39 cellular contexts compared by ENCODE assay signal in the genomic region with DNA sequence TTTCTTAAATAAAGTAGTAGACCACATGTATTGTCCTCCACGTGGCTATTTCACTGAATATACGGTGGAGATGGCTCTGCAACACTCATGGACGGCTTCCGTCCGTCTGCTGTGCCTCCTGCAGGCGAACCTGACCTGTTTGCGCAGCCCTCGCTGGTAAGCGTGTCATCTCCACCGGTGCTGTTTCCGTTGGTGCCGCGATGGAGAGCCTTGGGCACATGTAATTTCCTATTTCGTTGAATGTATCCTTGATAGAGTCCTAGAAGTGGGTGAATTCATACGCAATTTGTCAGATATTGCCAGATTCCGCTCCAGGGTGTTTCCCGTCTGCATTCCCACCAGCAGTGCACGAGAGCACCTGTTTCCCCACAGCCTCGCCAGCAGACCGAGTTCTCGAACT. TPM values are rescaled to one million over a fixed set of nuclear protein-coding genes. Genes with fewer than 3 reads are reported as not detected.
"Had no signal": no experiment of that assay in that cellular context is flagged by ENCODE, and none has a peak within 500 bp of the region (broad histone marks: within the 10 kb centered on the region; RNA-seq: fewer than 3 reads in every experiment).

No MANE protein-coding gene starts in this region.

- H3K36me3 ChIP-seq: adrenal gland, brain microvascular endothelial cell, breast epithelium had no signal

- DNase-seq: activated B cell treated with CpG ODN at 0.5 μM for 24 hours; activated CD4-positive, alpha-beta memory T cell treated with anti-CD3 and anti-CD28 coated beads for 36 hours; activated CD4-positive, alpha-beta T cell treated with anti-CD3 and anti-CD28 coated beads for 4 hours; activated CD4-positive, alpha-beta T cell treated with anti-CD3 and anti-CD28 coated beads, Interleukin-2, amount 10 ng/mL, durations not matched to agents 24 days and 14 days; activated CD4-positive, alpha-beta T cell treated with anti-CD3 and anti-CD28 coated beads, Interleukin-2, amount 50 U/mL, for 1 hour; activated CD4-positive, alpha-beta T cell treated with anti-CD3 and anti-CD28 coated beads, Interleukin-2, amount 50 U/mL, for 4 hours; activated CD4-positive, CD25-positive, alpha-beta regulatory T cell treated with anti-CD3 and anti-CD28 coated beads, Interleukin-2, amount 50 U/mL, for 72 hours; activated CD8-positive, alpha-beta memory T cell treated with anti-CD3 and anti-CD28 coated beads, Interleukin-2, amount 50 U/mL, for 4 hours; activated CD8-positive, alpha-beta T cell treated with anti-CD3 and anti-CD28 coated beads for 36 hours; activated effector memory CD4-positive, alpha-beta T cell treated with anti-CD3 and anti-CD28 coated beads, Interleukin-2, amount 50 U/mL, for 16 hours; activated gamma-delta T cell treated with Interleukin-2 at 50 U/mL for 16 hours; activated naive CD4-positive, alpha-beta T cell; activated naive CD4-positive, alpha-beta T cell treated with anti-CD3 and anti-CD28 coated beads for 36 hours; activated naive CD4-positive, alpha-beta T cell treated with anti-CD3 and anti-CD28 coated beads, Interleukin-2, amount 50 U/mL, for 16 hours; activated naive CD8-positive, alpha-beta T cell treated with anti-CD3 and anti-CD28 coated beads for 36 hours; activated T-cell treated with anti-CD3 and anti-CD28 coated beads for 4 hours; activated T-cell treated with anti-CD3 and anti-CD28 coated beads, Interleukin-2, amount 50 U/mL, for 1 hour; activated T-cell treated with anti-CD3 and anti-CD28 coated beads, Interleukin-2, amount 50 U/mL, for 4 hours; activated T-cell treated with anti-CD3 and anti-CD28 coated beads, Interleukin-2, amount 50 U/mL, for 72 hours; adrenal gland; amniotic stem cell; body of pancreas; brain microvascular endothelial cell; caudate nucleus; T-cell; T-helper 17 cell; T-helper 9 cell had no signal

- H3K27ac ChIP-seq: adrenal gland, body of pancreas, brain microvascular endothelial cell, breast epithelium, VCaP had no signal

- H3K36me3 Mint-ChIP-seq: activated CD4-positive, alpha-beta memory T cell treated with anti-CD3 and anti-CD28 coated beads for 36 hours; activated naive CD8-positive, alpha-beta T cell treated with anti-CD3 and anti-CD28 coated beads for 36 hours had no signal

- H3K9me3 Mint-ChIP-seq: activated B cell treated with CpG ODN at 0.5 μM for 24 hours; activated naive CD4-positive, alpha-beta T cell treated with anti-CD3 and anti-CD28 coated beads for 36 hours; activated naive CD8-positive, alpha-beta T cell treated with anti-CD3 and anti-CD28 coated beads for 36 hours had no signal

- FAIRE-seq: astrocyte, TTC549 had no signal

- H3K27me3 ChIP-seq: adrenal gland, body of pancreas, brain microvascular endothelial cell, breast epithelium had no signal

- H3K9me3 ChIP-seq: adrenal gland, body of pancreas had no signal

- H3K4me3 Mint-ChIP-seq: activated B cell treated with CpG ODN at 0.5 μM for 24 hours; activated CD4-positive, alpha-beta memory T cell treated with anti-CD3 and anti-CD28 coated beads for 36 hours; activated CD4-positive, alpha-beta T cell treated with anti-CD3 and anti-CD28 coated beads, Interleukin-2, amount 10 ng/mL, durations not matched to agents 24 days and 14 days; activated CD8-positive, alpha-beta T cell treated with anti-CD3 and anti-CD28 coated beads for 36 hours; activated naive CD4-positive, alpha-beta T cell treated with anti-CD3 and anti-CD28 coated beads for 36 hours; activated naive CD8-positive, alpha-beta T cell treated with anti-CD3 and anti-CD28 coated beads for 36 hours; activated T-cell treated with anti-CD3 and anti-CD28 coated beads, Interleukin-2, amount 50 U/mL, for 4 hours; activated T-cell treated with anti-CD3 and anti-CD28 coated beads, Interleukin-2, amount 50 U/mL, for 72 hours; activated T-helper 1 cell treated with anti-CD3 and anti-CD28 coated beads, Interleukin-12 subunit alpha, Interleukin-12 subunit beta, Interleukin-2, Interleukin-4 antibody, amounts not matched to agents 30 ng/mL and 10 ng/mL and 1 ng/mL, durations not matched to agents 14 hours and 24 hours and 36 hours; activated T-helper 17 cell treated with anti-CD3 and anti-CD28 coated beads, Interleukin-2, amount 50 U/mL, for 72 hours; central memory CD8-positive, alpha-beta T cell; T-cell; T-helper 17 cell had no signal

- H3K27me3 Mint-ChIP-seq: activated naive CD8-positive, alpha-beta T cell treated with anti-CD3 and anti-CD28 coated beads for 36 hours had no signal

- H3K27ac Mint-ChIP-seq: activated B cell treated with CpG ODN at 0.5 μM for 24 hours; activated CD4-positive, alpha-beta memory T cell treated with anti-CD3 and anti-CD28 coated beads for 36 hours; activated CD4-positive, alpha-beta T cell treated with anti-CD3 and anti-CD28 coated beads, Interleukin-2, amount 10 ng/mL, durations not matched to agents 24 days and 14 days; activated CD8-positive, alpha-beta T cell treated with anti-CD3 and anti-CD28 coated beads for 36 hours; activated naive CD4-positive, alpha-beta T cell treated with anti-CD3 and anti-CD28 coated beads for 36 hours; activated naive CD4-positive, alpha-beta T cell treated with anti-CD3 and anti-CD28 coated beads, Interleukin-2, amount 50 U/mL, for 72 hours; activated naive CD8-positive, alpha-beta T cell treated with anti-CD3 and anti-CD28 coated beads for 36 hours; activated T-cell treated with anti-CD3 and anti-CD28 coated beads, Interleukin-2, amount 50 U/mL, for 72 hours; activated T-helper 1 cell treated with anti-CD3 and anti-CD28 coated beads, Interleukin-12 subunit alpha, Interleukin-12 subunit beta, Interleukin-2, Interleukin-4 antibody, amounts not matched to agents 30 ng/mL and 10 ng/mL and 1 ng/mL, durations not matched to agents 14 hours and 24 hours and 36 hours; activated T-helper 17 cell treated with anti-CD3 and anti-CD28 coated beads, Interleukin-2, amount 50 U/mL, for 72 hours; T-cell; T-helper 17 cell had no signal

- H3K4me1 Mint-ChIP-seq: activated B cell treated with CpG ODN at 0.5 μM for 24 hours; activated CD4-positive, alpha-beta T cell treated with anti-CD3 and anti-CD28 coated beads, Interleukin-2, amount 10 ng/mL, durations not matched to agents 24 days and 14 days had no signal

- H3K4me3 ChIP-seq: adrenal gland, body of pancreas, breast epithelium had no signal

- ATAC-seq: activated CD8-positive, alpha-beta T cell treated with anti-CD3 and anti-CD28 coated beads for 36 hours; activated naive CD4-positive, alpha-beta T cell treated with anti-CD3 and anti-CD28 coated beads, Interleukin-2, amount 50 U/mL, for 72 hours; activated T-cell treated with anti-CD3 and anti-CD28 coated beads, Interleukin-2, amount 50 U/mL, for 4 hours; activated T-cell treated with anti-CD3 and anti-CD28 coated beads, Interleukin-2, amount 50 U/mL, for 72 hours; activated T-helper 17 cell treated with anti-CD3 and anti-CD28 coated beads, Interleukin-2, amount 50 U/mL, for 72 hours; body of pancreas; T-cell; T-helper 17 cell had no signal

- H3K4me1 ChIP-seq: adrenal gland, body of pancreas, breast epithelium had no signal

RNA-seq across cellular contexts. Expression of a gene that starts 48.5 kb away (rescaled TPM):
- total RNA-seq: activated B cell treated with CpG ODN at 0.5 μM for 24 hours; activated CD4-positive, alpha-beta memory T cell treated with anti-CD3 and anti-CD28 coated beads for 36 hours; activated CD4-positive, alpha-beta T cell treated with anti-CD3 and anti-CD28 coated beads, Interleukin-2, amount 10 ng/mL, durations not matched to agents 24 days and 14 days; activated CD8-positive, alpha-beta memory T cell treated with anti-CD3 and anti-CD28 coated beads for 36 hours; activated CD8-positive, alpha-beta T cell treated with anti-CD3 and anti-CD28 coated beads for 36 hours; activated naive CD4-positive, alpha-beta T cell treated with anti-CD3 and anti-CD28 coated beads for 36 hours; activated naive CD4-positive, alpha-beta T cell treated with anti-CD3 and anti-CD28 coated beads, Interleukin-2, amount 50 U/mL, for 72 hours; activated naive CD8-positive, alpha-beta T cell treated with anti-CD3 and anti-CD28 coated beads for 36 hours; activated T-cell treated with anti-CD3 and anti-CD28 coated beads, Interleukin-2, amount 50 U/mL, for 4 hours; activated T-cell treated with anti-CD3 and anti-CD28 coated beads, Interleukin-2, amount 50 U/mL, for 72 hours; activated T-helper 1 cell treated with anti-CD3 and anti-CD28 coated beads, Interleukin-12 subunit alpha, Interleukin-12 subunit beta, Interleukin-2, Interleukin-4 antibody, amounts not matched to agents 30 ng/mL and 10 ng/mL and 1 ng/mL, durations not matched to agents 14 hours and 24 hours and 36 hours; activated T-helper 17 cell treated with anti-CD3 and anti-CD28 coated beads, Interleukin-2, amount 50 U/mL, for 72 hours; adrenal gland; aorta; astrocyte; body of pancreas; breast epithelium; T-cell; T-helper 1 cell treated with Interleukin-12 subunit alpha and Interleukin-12 subunit beta and Interleukin-4 antibody, amounts not matched to agents 30 ng/mL and 1 ng/mL, for 36 hours; T-helper 17 cell; T-helper 2 cell treated with Interferon-gamma antibody and Interleukin-4, amounts not matched to agents 100 ng/mL and 5 ng/mL, for 36 hours had no signal
- polyA plus RNA-seq: adrenal gland, aorta had no signal
